In genomic region chr14:103871596-103872480, GRCh38 we compare ENCODE assay signal across 8 cellular contexts. TPM values are rescaled to one million over a fixed set of nuclear protein-coding genes. Genes with fewer than 3 reads are reported as not detected.
DNase-seq lines count a peak whose midpoint lies in the region; ATAC-seq and TF ChIP-seq lines count a peak whose summit lies in the region.

No MANE protein-coding gene starts in this region.

- peaks cover 33 to 58% (median 51%) of the 10 kb centered on the region in 4 donors for H3K4me1 ChIP-seq in stomach

- H3K9me3 ChIP-seq in stomach, result no peaks in the 10 kb centered on the region

- no peak for TF ChIP-seq CTCF in stomach (IDR thresholded peaks at IDR 0.05)

- peak overlapping the region; percentile 75 to 89 (median 84) for H3K27ac ChIP-seq in stomach

- intact Hi-C loops in stomach (cut with DNase I; ENCODE audit: low total_unique reads), result no loop called here

- peak overlapping the region; percentile 70 to 73 for H3K27ac Mint-ChIP-seq in natural killer cell treated with Interleukin-12 subunit alpha and Interleukin-12 subunit beta and Interleukin-15 and Interleukin-18, amount 100 ng/mL, for 72 hours

- H3K4me3 ChIP-seq in stomach, result peak overlapping the region; percentile 36 to 48 (median 40)

- H3K9me3 Mint-ChIP-seq in natural killer cell treated with Interleukin-12 subunit alpha and Interleukin-12 subunit beta and Interleukin-15 and Interleukin-18, amount 100 ng/mL, for 72 hours, result no peaks in the 10 kb centered on the region

- no peak for TF ChIP-seq EP300 in stomach (IDR thresholded peaks at IDR 0.05)

- H3K4me3 Mint-ChIP-seq in natural killer cell treated with Interleukin-12 subunit alpha and Interleukin-12 subunit beta and Interleukin-15 and Interleukin-18, amount 100 ng/mL, for 72 hours, result peak overlapping the region; percentile 83

- H3K27me3 Mint-ChIP-seq in natural killer cell treated with Interleukin-12 subunit alpha and Interleukin-12 subunit beta and Interleukin-15 and Interleukin-18, amount 100 ng/mL, for 72 hours, result peaks cover 0 to 5% of the 10 kb centered on the region in 2 donors

- 10 to 35% (median 11%) methylated on average over 29 to 53 of the region's 53 CpGs for WGBS in stomach, 5 donors

- peaks cover 5 to 8% of the 10 kb centered on the region in 2 donors for H3K4me1 Mint-ChIP-seq in natural killer cell treated with Interleukin-12 subunit alpha and Interleukin-12 subunit beta and Interleukin-15 and Interleukin-18, amount 100 ng/mL, for 72 hours (ENCODE audit: low read depth in 2 of 2)

- no peaks in the 10 kb centered on the region for H3K27me3 ChIP-seq in stomach

- peak; percentile 77 for ATAC-seq in HG03175 (IDR thresholded peaks at IDR 0.05; ENCODE audit: unreplicated experiment)
- ATAC-seq in natural killer cell treated with Interleukin-12 subunit alpha and Interleukin-12 subunit beta and Interleukin-15 and Interleukin-18, amount 100 ng/mL, for 72 hours, result peak; percentile 83 to 85

- no peaks in the 10 kb centered on the region for H3K36me3 ChIP-seq in stomach

- TF ChIP-seq POLR2A in GM15510 (IDR thresholded peaks at IDR 0.05; ENCODE audit: borderline replicate concordance, extremely low read depth, insufficient read length), result peak; percentile 34
- TF ChIP-seq POLR2A in stomach (IDR thresholded peaks at IDR 0.05), result peak in 1 of 4 donors; percentile 45

- no peaks in the 10 kb centered on the region for H3K36me3 Mint-ChIP-seq in natural killer cell treated with Interleukin-12 subunit alpha and Interleukin-12 subunit beta and Interleukin-15 and Interleukin-18, amount 100 ng/mL, for 72 hours

- peak; percentile 82 for DNase-seq in activated CD4-positive, alpha-beta T cell treated with anti-CD3 and anti-CD28 coated beads for 48 hours
- DNase-seq in ecto neural progenitor cell (ENCODE audit: low spot score), result peak; percentile 73
- DNase-seq in natural killer cell treated with Interleukin-12 subunit alpha and Interleukin-12 subunit beta and Interleukin-15 and Interleukin-18, amount 100 ng/mL, for 72 hours (ENCODE audit: low spot score), result peak; percentile 77
- DNase-seq in stomach, result peak; percentile 91
- no peak for DNase-seq in NCI-H1694 (lab: John Stamatoyannopoulos, UW)
- DNase-seq in OCI-M1 (lab: John Stamatoyannopoulos, UW), result no peak

RNA-seq across cellular contexts. Expression of gene PPP1R13B, which starts 24.5 kb away (rescaled TPM):
- 10 to 100 TPM; 14.4 to 25.7 TPM for total RNA-seq in natural killer cell treated with Interleukin-12 subunit alpha and Interleukin-12 subunit beta and Interleukin-15 and Interleukin-18, amount 100 ng/mL, for 72 hours
- total RNA-seq in stomach, result 10 to 100 TPM; 16.7 to 84.0 (median 28.1) TPM
- polyA plus RNA-seq in stomach, result 10 to 100 TPM; 10.8 to 15.5 (median 12.7) TPM

RNA-seq across cellular contexts. Expression of gene TDRD9, which starts 56.4 kb away (rescaled TPM):
- 1 to 10 TPM; 1.1 to 2.1 TPM for total RNA-seq in natural killer cell treated with Interleukin-12 subunit alpha and Interleukin-12 subunit beta and Interleukin-15 and Interleukin-18, amount 100 ng/mL, for 72 hours
- total RNA-seq in stomach, result 1 to 10 TPM in 3 of 5 donors, not detected in 2; 1.3 to 8.8 (median 2.6) TPM
- polyA plus RNA-seq in stomach, result 1 to 10 TPM in 2 of 3 donors, under 1 TPM in 1; 0.85 to 3.7 (median 2.2) TPM

Comparison
In these comparisons a context has a peak if more than half of its experiments do, and no peak if none do; other contexts are left out.
1. DNase-seq: peak in activated CD4-positive, alpha-beta T cell treated with anti-CD3 and anti-CD28 coated beads for 48 hours (single experiment), ecto neural progenitor cell (single experiment), natural killer cell treated with Interleukin-12 subunit alpha and Interleukin-12 subunit beta and Interleukin-15 and Interleukin-18, amount 100 ng/mL, for 72 hours (single experiment) and stomach (single experiment); none in NCI-H1694 (single experiment) and OCI-M1 (single experiment).